In the genomic region with DNA sequence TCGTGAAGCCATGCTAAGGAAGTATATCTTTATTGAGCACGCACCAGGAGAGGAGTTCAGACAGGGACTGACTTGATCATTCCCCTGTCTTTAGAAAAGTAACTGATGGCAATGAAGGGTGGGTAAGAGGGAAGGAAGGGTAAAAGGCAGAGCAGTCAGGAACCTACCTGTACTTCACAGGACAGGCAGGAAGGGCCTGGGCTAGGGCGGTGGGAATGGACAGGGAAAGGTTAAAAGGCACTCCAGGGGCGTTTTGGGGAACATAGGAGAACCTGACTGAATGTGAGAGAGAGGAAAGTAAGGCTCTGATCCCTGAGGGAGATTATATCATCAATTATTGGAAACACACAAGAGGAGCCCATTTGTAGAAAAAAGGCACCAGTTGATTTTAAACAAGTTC, we compare ENCODE assay signal across 1 cellular context.
TF ChIP-seq lines count a peak whose summit lies in the region.

No MANE protein-coding gene starts in this region.

TF ChIP-seq in neural cell, 6 proteins besides CTCF, POLR2A, EP300 and RAD21 (continued from another document):
- TF ChIP-seq REST (IDR thresholded peaks at IDR 0.05; ENCODE audit: borderline replicate concordance) (no peak), SMC3 (conservative IDR thresholded peaks at IDR 0.05; ENCODE audit: poor library complexity) (no peak), MXI1 (conservative IDR thresholded peaks at IDR 0.05; ENCODE audit: poor library complexity, severe bottlenecking) (no peak), TAF1 (IDR thresholded peaks at IDR 0.05; ENCODE audit: low read depth) (no peak), EZH2 (IDR thresholded peaks at IDR 0.05; ENCODE audit: borderline replicate concordance, insufficient read depth, low read length, poor library complexity, severe bottlenecking) (no peak)
